8 cellular contexts compared by ENCODE assay signal in the genomic region with DNA sequence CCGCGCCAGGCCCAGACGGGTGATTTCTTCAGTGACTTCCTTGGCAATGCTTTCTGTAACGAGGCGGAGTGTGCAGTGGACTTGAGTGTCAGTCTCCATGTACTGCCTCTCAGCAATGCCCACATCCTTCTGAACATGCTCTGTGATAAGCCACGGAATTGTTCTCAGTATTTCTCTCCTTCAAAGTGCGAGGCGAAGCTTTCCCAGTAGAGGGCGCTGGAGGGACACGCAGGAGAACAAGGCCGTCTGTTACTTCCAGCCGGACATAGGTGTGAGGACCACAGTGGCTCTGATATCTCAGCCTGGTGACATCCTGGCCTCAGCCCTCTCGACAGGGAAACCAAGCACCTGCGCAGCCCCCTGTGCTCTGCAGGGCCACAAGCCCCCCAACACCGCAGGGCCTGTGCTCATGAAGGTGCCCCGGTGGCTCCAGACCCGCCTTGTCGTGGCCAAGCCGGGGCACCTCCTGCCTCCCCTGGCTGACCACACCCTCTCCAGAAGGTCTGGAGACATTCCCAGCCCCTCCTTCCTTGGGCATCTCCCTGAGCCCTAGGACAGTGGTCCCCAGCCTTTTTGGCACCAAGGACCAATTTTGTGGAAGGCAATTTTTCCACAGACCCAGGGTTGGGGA. TPM values are rescaled to one million over a fixed set of nuclear protein-coding genes. Genes with fewer than 3 reads are reported as not detected.
DNase-seq lines count a peak whose midpoint lies in the region; ATAC-seq and TF ChIP-seq lines count a peak whose summit lies in the region.

No MANE protein-coding gene starts in this region.

- no peaks in the 10 kb centered on the region for H3F3A ChIP-seq in OCI-LY1 (ENCODE audit: insufficient read depth, low read length)

- DNase-seq in DMS153 treated with DMSO at 0.1 percent for 48 hours (lab: John Stamatoyannopoulos, UW; ENCODE audit: unreplicated experiment), result peak; percentile 52
- peak in 71 of 76 experiments; percentile 8 to 87 (median 63) for DNase-seq in HUDEP-2 (lab: John Stamatoyannopoulos, UW; ENCODE audit: unreplicated experiment in 76 of 76)
- peak; percentile 51 for DNase-seq in activated T-helper 2 cell treated with anti-CD3 and anti-CD28 coated beads, Interferon-gamma antibody, Interleukin-2, Interleukin-4, amounts not matched to agents 10 μg/mL and 5 μg/mL and 100 μg/mL, durations not matched to agents 14 hours and 24 hours and 36 hours (ENCODE audit: low spot score)
- peak; percentile 34 to 89 (median 80) for DNase-seq in head of caudate nucleus
- peak; percentile 94 for DNase-seq in pons (ENCODE audit: low spot score)

- no peaks in the 10 kb centered on the region for H3K36me3 Mint-ChIP-seq in activated T-helper 2 cell treated with anti-CD3 and anti-CD28 coated beads, Interferon-gamma antibody, Interleukin-2, Interleukin-4, amounts not matched to agents 10 μg/mL and 5 μg/mL and 100 μg/mL, durations not matched to agents 14 hours and 24 hours and 36 hours (ENCODE audit: low read depth)

- H3K9ac ChIP-seq in OCI-LY1 (ENCODE audit: low read length), result no peak overlapping the region

- no peaks in the 10 kb centered on the region for H3K79me2 ChIP-seq in OCI-LY1 (ENCODE audit: insufficient read depth, low read length)

- H4K20me1 ChIP-seq in OCI-LY1 (ENCODE audit: insufficient read depth, low read length), result no peaks in the 10 kb centered on the region

- H3K27me3 ChIP-seq in OCI-LY1 (ENCODE audit: insufficient read depth, low read length), result no peaks in the 10 kb centered on the region

- no peak overlapping the region for H3K4me2 ChIP-seq in OCI-LY1 (ENCODE audit: low read length)

- no peaks in the 10 kb centered on the region for H3K9me3 Mint-ChIP-seq in activated T-helper 2 cell treated with anti-CD3 and anti-CD28 coated beads, Interferon-gamma antibody, Interleukin-2, Interleukin-4, amounts not matched to agents 10 μg/mL and 5 μg/mL and 100 μg/mL, durations not matched to agents 14 hours and 24 hours and 36 hours

- H2AFZ ChIP-seq in OCI-LY1 (ENCODE audit: low read length), result no peak overlapping the region

- no peak overlapping the region for H3K4me3 Mint-ChIP-seq in activated T-helper 2 cell treated with anti-CD3 and anti-CD28 coated beads, Interferon-gamma antibody, Interleukin-2, Interleukin-4, amounts not matched to agents 10 μg/mL and 5 μg/mL and 100 μg/mL, durations not matched to agents 14 hours and 24 hours and 36 hours (ENCODE audit: low read depth)

- H3K9me2 ChIP-seq in OCI-LY1 (ENCODE audit: low read depth, low read length), result no peaks in the 10 kb centered on the region

- no peak overlapping the region for H3K27ac ChIP-seq in OCI-LY1 (ENCODE audit: low read depth, low read length, poor library complexity, severe bottlenecking)

- no peaks in the 10 kb centered on the region for H3K36me3 ChIP-seq in OCI-LY1 (ENCODE audit: insufficient read depth, low read length)

- peak; percentile 91 for TF ChIP-seq CTCF in OCI-LY1 (IDR thresholded peaks at IDR 0.05; ENCODE audit: low read length)

- no peak overlapping the region for H3K27ac Mint-ChIP-seq in activated T-helper 2 cell treated with anti-CD3 and anti-CD28 coated beads, Interferon-gamma antibody, Interleukin-2, Interleukin-4, amounts not matched to agents 10 μg/mL and 5 μg/mL and 100 μg/mL, durations not matched to agents 14 hours and 24 hours and 36 hours

- no peaks in the 10 kb centered on the region for H3K27me3 Mint-ChIP-seq in activated T-helper 2 cell treated with anti-CD3 and anti-CD28 coated beads, Interferon-gamma antibody, Interleukin-2, Interleukin-4, amounts not matched to agents 10 μg/mL and 5 μg/mL and 100 μg/mL, durations not matched to agents 14 hours and 24 hours and 36 hours (ENCODE audit: low read depth)

- H3K4me1 Mint-ChIP-seq in activated T-helper 2 cell treated with anti-CD3 and anti-CD28 coated beads, Interferon-gamma antibody, Interleukin-2, Interleukin-4, amounts not matched to agents 10 μg/mL and 5 μg/mL and 100 μg/mL, durations not matched to agents 14 hours and 24 hours and 36 hours (ENCODE audit: low read depth), result no peaks in the 10 kb centered on the region

- no peaks in the 10 kb centered on the region for H3K9me3 ChIP-seq in OCI-LY1 (ENCODE audit: low read length)

- intact Hi-C loops in activated T-helper 2 cell treated with anti-CD3 and anti-CD28 coated beads, Interferon-gamma antibody, Interleukin-2, Interleukin-4, amounts not matched to agents 10 μg/mL and 5 μg/mL and 100 μg/mL, durations not matched to agents 14 hours and 24 hours and 36 hours (cut with micrococcal nuclease), result no loop called here
- intact Hi-C loops in head of caudate nucleus (cut with DNase I), result no loop called here

- H3K4me1 ChIP-seq in OCI-LY1 (ENCODE audit: insufficient read depth, low read length, severe bottlenecking), result no peaks in the 10 kb centered on the region

- ATAC-seq in GM18858 (IDR thresholded peaks at IDR 0.05; ENCODE audit: unreplicated experiment) (no peak), HG02852 (IDR thresholded peaks at IDR 0.05; ENCODE audit: unreplicated experiment) (no peak)

- no peak overlapping the region for H3K4me3 ChIP-seq in OCI-LY1 (ENCODE audit: low read depth, low read length, poor library complexity, severe bottlenecking)

RNA-seq across cellular contexts. Expression of a gene that starts 46.1 kb away (rescaled TPM):
- 2.2 and 2.6 TPM in 2 replicates for total RNA-seq in activated T-helper 2 cell treated with anti-CD3 and anti-CD28 coated beads, Interferon-gamma antibody, Interleukin-2, Interleukin-4, amounts not matched to agents 10 μg/mL and 5 μg/mL and 100 μg/mL, durations not matched to agents 14 hours and 24 hours and 36 hours
